In genomic region chr2:226898121-226898520, GRCh38 we compare ENCODE assay signal across 17 cellular contexts.
A peak's percentile ranks its signal among the peaks of the same experiment; 100 is the strongest.
DNase-seq lines count a peak whose midpoint lies in the region; ATAC-seq and TF ChIP-seq lines count a peak whose summit lies in the region.
"Had no signal": no experiment of that assay in that cellular context is flagged by ENCODE, and none has a peak within 500 bp of the region (broad histone marks: within the 10 kb centered on the region; RNA-seq: fewer than 3 reads in every experiment).

No MANE protein-coding gene starts in this region.

- in situ Hi-C loops in IMR-90 (cut with MboI; ENCODE audit: low sequenced_read_pairs): no loop called here

- H3K79me1 ChIP-seq in IMR-90 (ENCODE audit: low read depth in 1 of 2, low read length in 2 of 2): peaks cover 12 to 13% of the 10 kb centered on the region in 2 experiments

- H3K27ac ChIP-seq in IMR-90 (ENCODE audit: insufficient read depth, low read length): no peak overlapping the region
- H3K27ac ChIP-seq in OCI-LY1 (ENCODE audit: low read depth, low read length, poor library complexity, severe bottlenecking): peak overlapping the region; percentile 61
- H3K27ac ChIP-seq in neural cell (ENCODE audit: low read length): peak overlapping the region; percentile 96
- H3K27ac ChIP-seq: BLaER1, C4-2B had no signal

- H4K91ac ChIP-seq in IMR-90 (ENCODE audit: insufficient read depth, low read depth, low read length): no peak overlapping the region

- intact Hi-C loops in IMR-90 (cut with micrococcal nuclease): no loop called here

- H3K14ac ChIP-seq in IMR-90 (replicated peaks; ENCODE audit: low read depth, low read length): no peak overlapping the region

- H4K20me1 ChIP-seq in IMR-90 (ENCODE audit: insufficient read depth, low read length) (no peaks in the 10 kb centered on the region), OCI-LY1 (ENCODE audit: insufficient read depth, low read length) (no peaks in the 10 kb centered on the region), neural cell (ENCODE audit: insufficient read depth) (no peaks in the 10 kb centered on the region)
- H4K20me1 ChIP-seq: BLaER1 had no signal

- TF ChIP-seq CTCF in IMR-90 (conservative IDR thresholded peaks at IDR 0.05; ENCODE audit: low read depth, low read length) (no peak), OCI-LY1 (IDR thresholded peaks at IDR 0.05; ENCODE audit: low read length) (no peak), neural cell (IDR thresholded peaks at IDR 0.05; ENCODE audit: poor library complexity, severe bottlenecking) (no peak)

- H3K56ac ChIP-seq in IMR-90 (ENCODE audit: extremely low read depth, insufficient read depth, low read length): no peak overlapping the region

- no peak overlapping the region for H2AK9ac ChIP-seq in IMR-90 (replicated peaks; ENCODE audit: low read depth, low read length, poor library complexity)

- no peak overlapping the region for H2BK120ac ChIP-seq in IMR-90 (ENCODE audit: low read depth, low read length)

- POLR2A ChIA-PET in IMR-90 (lab: Charles Lee; ENCODE audit: unreplicated experiment): no interaction called here

- CTCF ChIA-PET in IMR-90 (lab: Yijun Ruan, JAX): no interaction called here

- H3F3A ChIP-seq in OCI-LY1 (ENCODE audit: insufficient read depth, low read length): no peaks in the 10 kb centered on the region
- peaks cover 5% of the 10 kb centered on the region for H3F3A ChIP-seq in neural cell (ENCODE audit: insufficient read depth, low read length, poor library complexity, severe bottlenecking)

- H3K4me2 ChIP-seq in IMR-90 (ENCODE audit: low read depth, low read length) (no peak overlapping the region), OCI-LY1 (ENCODE audit: low read length) (no peak overlapping the region), neural cell (ENCODE audit: low read length) (peak overlapping the region; percentile 60)
- H3K4me2 ChIP-seq: BLaER1, GM23338 had no signal

- no peaks in the 10 kb centered on the region for H3K9me2 ChIP-seq in OCI-LY1 (ENCODE audit: low read depth, low read length)
- H3K9me2 ChIP-seq in neural cell (ENCODE audit: insufficient read depth, low read length): no peaks in the 10 kb centered on the region

- TF ChIP-seq RAD21 in IMR-90 (IDR thresholded peaks at IDR 0.05; ENCODE audit: low read length) (no peak), neural cell (conservative IDR thresholded peaks at IDR 0.05) (no peak)

- H2BK20ac ChIP-seq in IMR-90 (ENCODE audit: low read depth, low read length): 0 out of 2 replicates have a peak overlapping the region, but pooled peaks have one; percentile 9

- no peak overlapping the region; the same call in 1 of the 2 replicates for H4K5ac ChIP-seq in IMR-90 (ENCODE audit: low read depth, low read length)

- H3K4me3 ChIP-seq in IMR-90 (ENCODE audit: insufficient read depth, low read depth, low read length) (no peak overlapping the region), OCI-LY1 (ENCODE audit: low read depth, low read length, poor library complexity, severe bottlenecking) (no peak overlapping the region), neural cell (ENCODE audit: low read length) (peak overlapping the region; percentile 46)
- H3K4me3 ChIP-seq: BLaER1, GM23338 had no signal

- H3K9ac ChIP-seq in IMR-90 (ENCODE audit: low read depth, low read length): no peak overlapping the region
- no peak overlapping the region for H3K9ac ChIP-seq in OCI-LY1 (ENCODE audit: low read length)
- H3K9ac ChIP-seq in neural cell (ENCODE audit: low read length): peak overlapping the region; percentile 60
- H3K9ac ChIP-seq: BLaER1 had no signal

- H3K4me1 ChIP-seq in IMR-90 (ENCODE audit: control insufficient read depth, insufficient read depth, low read length): peaks cover 6% of the 10 kb centered on the region; the same call in 1 of the 2 replicates
- peaks cover 37% of the 10 kb centered on the region for H3K4me1 ChIP-seq in OCI-LY1 (ENCODE audit: insufficient read depth, low read length, severe bottlenecking)
- H3K4me1 ChIP-seq: BLaER1, Caco-2 had no signal

- no peak overlapping the region for H3K4ac ChIP-seq in IMR-90 (ENCODE audit: low read depth, low read length)

- TF ChIP-seq POLR2A in IMR-90 (IDR thresholded peaks at IDR 0.05; ENCODE audit: low read depth, low read length): no peak

- WGBS in IMR-90 (ENCODE audit: extremely low coverage in 2 of 2, insufficient read length in 1 of 2), 2 experiments: 88% methylated on average over 3 of the region's 4 CpGs; no CpG with 5 or more reads in 1 of the 2 experiments

- H3K79me2 ChIP-seq in OCI-LY1 (ENCODE audit: insufficient read depth, low read length): no peaks in the 10 kb centered on the region; the same call in 1 of the 2 replicates
- H3K79me2 ChIP-seq in neural cell (replicated peaks; ENCODE audit: insufficient read depth, low read length): no peaks in the 10 kb centered on the region

- H2BK15ac ChIP-seq in IMR-90 (ENCODE audit: low read depth, low read length): no peak overlapping the region

- DNase-seq in IMR-90: no peak
- peak; percentile 65 for DNase-seq in amniotic epithelial cell (ENCODE audit: low read depth)
- no peak for DNase-seq in cerebellum (ENCODE audit: low spot score)
- no peak for DNase-seq in NK-92 treated with Interleukin-12 subunit alpha and Interleukin-12 subunit beta, amount 100 ng/mL, for 24 hours (lab: John Stamatoyannopoulos, UW)
- DNase-seq in central memory CD4-positive, alpha-beta T cell: no peak
- DNase-seq: Caco-2; CD4-positive, CD25-positive, alpha-beta regulatory T cell; CD8-positive, alpha-beta T cell; DMS153; DND-41; H9 had no signal

- H3K9me3 ChIP-seq in IMR-90 (ENCODE audit: control insufficient read depth, insufficient read depth, low read length): no peaks in the 10 kb centered on the region
- H3K9me3 ChIP-seq in OCI-LY1 (ENCODE audit: low read length): peaks cover 2% of the 10 kb centered on the region; the same call in 1 of the 2 replicates
- H3K9me3 ChIP-seq in neural cell (ENCODE audit: low read length): no peaks in the 10 kb centered on the region
- H3K9me3 ChIP-seq: BLaER1, Caco-2 had no signal

- H2AK5ac ChIP-seq in IMR-90 (ENCODE audit: low read depth, low read length): no peak overlapping the region

- H3K36me3 ChIP-seq in IMR-90 (ENCODE audit: control insufficient read depth, insufficient read depth, low read length) (no peaks in the 10 kb centered on the region; the same call in 1 of the 2 replicates), OCI-LY1 (ENCODE audit: insufficient read depth, low read length) (peaks cover 19% of the 10 kb centered on the region), neural cell (ENCODE audit: insufficient read depth, low read length) (no peaks in the 10 kb centered on the region)

- dilution Hi-C loops in IMR-90 (cut with HindIII; ENCODE audit: low sequenced_read_pairs, unreplicated experiment): no loop called here

- no peak for TF ChIP-seq EP300 in neural cell (conservative IDR thresholded peaks at IDR 0.05; ENCODE audit: poor library complexity, severe bottlenecking)

- H3K27me3 ChIP-seq in IMR-90 (ENCODE audit: control insufficient read depth, insufficient read depth, low read length) (no peaks in the 10 kb centered on the region), OCI-LY1 (ENCODE audit: insufficient read depth, low read length) (no peaks in the 10 kb centered on the region), neural cell (ENCODE audit: insufficient read depth, low read depth, low read length) (no peaks in the 10 kb centered on the region)
- H3K27me3 ChIP-seq: BLaER1 had no signal

- 0 out of 2 replicates have a peak, but pooled peaks cover 4% of the 10 kb centered on the region for H3K9me1 ChIP-seq in IMR-90 (ENCODE audit: insufficient read depth, low read length)

- peak overlapping the region; percentile 19; the same call in 1 of the 2 replicates for H3K23ac ChIP-seq in IMR-90 (ENCODE audit: low read depth, low read length)

- H4K8ac ChIP-seq in IMR-90 (ENCODE audit: low read depth in 2 of 2, low read length in 2 of 2): no peak overlapping the region

- no peak overlapping the region for H2BK5ac ChIP-seq in IMR-90 (ENCODE audit: low read depth, low read length, poor library complexity, severe bottlenecking)

- no peak overlapping the region for H2AFZ ChIP-seq in IMR-90 (replicated peaks; ENCODE audit: low read length, poor library complexity)
- no peak overlapping the region for H2AFZ ChIP-seq in OCI-LY1 (ENCODE audit: low read length)
- no peak overlapping the region for H2AFZ ChIP-seq in neural cell (ENCODE audit: low read depth, low read length)
- H2AFZ ChIP-seq: GM23338 had no signal

- no TSS peak for BruUV-seq in IMR-90 (replicated peaks; lab: Mats Ljungman, UMichigan)

- no peak for ATAC-seq in IMR-90 (ENCODE audit: low read depth)
- ATAC-seq: CD8-positive, alpha-beta T cell; GM23338; HCT116 had no signal

- H3K18ac ChIP-seq in IMR-90 (ENCODE audit: low read depth, low read length): no peak overlapping the region; the same call in 1 of the 2 replicates

TF ChIP-seq in IMR-90, 13 proteins besides CTCF, POLR2A, EP300 and RAD21:
- TF ChIP-seq SMC3 (IDR thresholded peaks at IDR 0.05; ENCODE audit: low read depth, low read length) (no peak), MAFK (IDR thresholded peaks at IDR 0.05; ENCODE audit: low read depth, low read length) (no peak), FOS (IDR thresholded peaks at IDR 0.05; ENCODE audit: low read depth, low read length) (no peak)

TF ChIP-seq in neural cell, 6 proteins besides CTCF, POLR2A, EP300 and RAD21 (continues in another document):
- TF ChIP-seq, protein P1, sequence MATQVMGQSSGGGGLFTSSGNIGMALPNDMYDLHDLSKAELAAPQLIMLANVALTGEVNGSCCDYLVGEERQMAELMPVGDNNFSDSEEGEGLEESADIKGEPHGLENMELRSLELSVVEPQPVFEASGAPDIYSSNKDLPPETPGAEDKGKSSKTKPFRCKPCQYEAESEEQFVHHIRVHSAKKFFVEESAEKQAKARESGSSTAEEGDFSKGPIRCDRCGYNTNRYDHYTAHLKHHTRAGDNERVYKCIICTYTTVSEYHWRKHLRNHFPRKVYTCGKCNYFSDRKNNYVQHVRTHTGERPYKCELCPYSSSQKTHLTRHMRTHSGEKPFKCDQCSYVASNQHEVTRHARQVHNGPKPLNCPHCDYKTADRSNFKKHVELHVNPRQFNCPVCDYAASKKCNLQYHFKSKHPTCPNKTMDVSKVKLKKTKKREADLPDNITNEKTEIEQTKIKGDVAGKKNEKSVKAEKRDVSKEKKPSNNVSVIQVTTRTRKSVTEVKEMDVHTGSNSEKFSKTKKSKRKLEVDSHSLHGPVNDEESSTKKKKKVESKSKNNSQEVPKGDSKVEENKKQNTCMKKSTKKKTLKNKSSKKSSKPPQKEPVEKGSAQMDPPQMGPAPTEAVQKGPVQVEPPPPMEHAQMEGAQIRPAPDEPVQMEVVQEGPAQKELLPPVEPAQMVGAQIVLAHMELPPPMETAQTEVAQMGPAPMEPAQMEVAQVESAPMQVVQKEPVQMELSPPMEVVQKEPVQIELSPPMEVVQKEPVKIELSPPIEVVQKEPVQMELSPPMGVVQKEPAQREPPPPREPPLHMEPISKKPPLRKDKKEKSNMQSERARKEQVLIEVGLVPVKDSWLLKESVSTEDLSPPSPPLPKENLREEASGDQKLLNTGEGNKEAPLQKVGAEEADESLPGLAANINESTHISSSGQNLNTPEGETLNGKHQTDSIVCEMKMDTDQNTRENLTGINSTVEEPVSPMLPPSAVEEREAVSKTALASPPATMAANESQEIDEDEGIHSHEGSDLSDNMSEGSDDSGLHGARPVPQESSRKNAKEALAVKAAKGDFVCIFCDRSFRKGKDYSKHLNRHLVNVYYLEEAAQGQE (IDR thresholded peaks at IDR 0.05; ENCODE audit: borderline replicate concordance): no peak
- no peak for TF ChIP-seq TAF1 (IDR thresholded peaks at IDR 0.05; ENCODE audit: low read depth)
- no peak for TF ChIP-seq MXI1 (conservative IDR thresholded peaks at IDR 0.05; ENCODE audit: poor library complexity, severe bottlenecking)
